26 cellular contexts compared by ENCODE assay signal in the genomic region with DNA sequence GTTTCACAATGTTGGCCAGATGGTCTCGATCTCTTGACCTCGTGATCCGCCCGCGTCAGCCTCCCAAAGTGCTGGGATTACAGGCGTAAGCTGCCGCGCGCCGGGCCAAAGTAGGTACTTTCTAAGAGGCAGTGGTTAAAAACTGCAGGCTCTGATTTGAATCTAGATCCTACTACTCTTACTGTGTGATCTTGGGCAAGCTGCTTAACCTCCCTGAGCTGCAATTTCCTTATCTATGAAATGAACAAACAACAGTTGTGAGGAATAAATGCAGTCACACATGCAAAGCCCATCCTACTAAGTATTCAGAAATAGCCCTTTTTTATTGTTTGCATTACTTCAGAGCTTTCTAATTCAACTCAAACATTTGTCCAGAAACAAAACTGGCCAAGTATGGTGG. TPM values are rescaled to one million over a fixed set of nuclear protein-coding genes. Genes with fewer than 3 reads are reported as not detected.
DNase-seq lines count a peak whose midpoint lies in the region; ATAC-seq, FAIRE-seq and TF ChIP-seq lines count a peak whose summit lies in the region.
"Had no signal": no experiment of that assay in that cellular context is flagged by ENCODE, and none has a peak within 500 bp of the region (broad histone marks: within the 10 kb centered on the region; RNA-seq: fewer than 3 reads in every experiment).

No MANE protein-coding gene starts in this region.

- CTCF ChIA-PET in K562 (lab: Yijun Ruan, JAX; ENCODE audit: low intra/inter-chr PET ratio), result no interaction called here

- TF ChIP-seq EP300 in K562 (IDR thresholded peaks at IDR 0.05; ENCODE audit: low read length) (no peak), sigmoid colon (IDR thresholded peaks at IDR 0.05) (no peak), ovary (IDR thresholded peaks at IDR 0.05) (no peak)

- 0% methylated on average over 7 of the region's 10 CpGs for WGBS in K562 (ENCODE audit: insufficient coverage, low coverage, missing lambda C conversion rate)
- 92 to 93% methylated on average over 10 of the region's 10 CpGs for WGBS in sigmoid colon, 2 donors
- WGBS in ovary, 3 donors, result 87 to 97% (median 93%) methylated on average over 10 of the region's 10 CpGs

- H3K9me1 ChIP-seq in K562 (ENCODE audit: control insufficient read depth, insufficient read depth, low read length), result no peaks in the 10 kb centered on the region

- H3K9me3 ChIP-seq in K562 (replicated peaks; ENCODE audit: control insufficient read depth, insufficient read depth, low read depth, low read length) (no peaks in the 10 kb centered on the region), sigmoid colon (no peaks in the 10 kb centered on the region), ovary (no peaks in the 10 kb centered on the region)
- H3K9me3 ChIP-seq: A549, BE2C, HAP-1 had no signal

- intact Hi-C loops in K562 (cut with micrococcal nuclease), result loop anchor here (5.0 kb wide), 1 partner anchor 81 kb away; the partner anchor contains the start of gene PNISR
- intact Hi-C loops in sigmoid colon (cut with DNase I), result no loop called here
- intact Hi-C loops in ovary (cut with DNase I), result no loop called here

- no peak for TF ChIP-seq RAD21 in K562 (CRISPR knock-in tag; conservative IDR thresholded peaks at IDR 0.05 in 1 of 2, IDR thresholded peaks at IDR 0.05 in 1 of 2)

- peaks cover 12% of the 10 kb centered on the region for H3K4me1 Mint-ChIP-seq in glutamatergic neuron (ENCODE audit: low read depth, unreplicated experiment)

- peak overlapping the region; percentile 92 for H3K4me3 Mint-ChIP-seq in glutamatergic neuron (ENCODE audit: unreplicated experiment)
- H3K4me3 Mint-ChIP-seq: CD4-positive, alpha-beta T cell; CD8-positive, alpha-beta memory T cell had no signal

- no peak overlapping the region for H3K4me2 ChIP-seq in K562 (ENCODE audit: insufficient read depth, low read length)
- H3K4me2 ChIP-seq: A549; BLaER1 treated with 17β-estradiol and CSF1 and Interleukin-3, amounts not matched to agents 10 nM and 100 nM had no signal

- H3K27ac Mint-ChIP-seq in glutamatergic neuron (ENCODE audit: unreplicated experiment), result no peak overlapping the region
- H3K27ac Mint-ChIP-seq: CD14-positive monocyte; CD4-positive, alpha-beta T cell; CD8-positive, alpha-beta memory T cell had no signal

- H3K27ac ChIP-seq in K562 (ENCODE audit: extremely low read depth, low read depth, low read length) (no peak overlapping the region), sigmoid colon (peak overlapping the region; percentile 92 to 93 (median 93)), ovary (no peak overlapping the region)
- H3K27ac ChIP-seq: A549; BLaER1 treated with 17β-estradiol and CSF1 and Interleukin-3, amounts not matched to agents 10 nM and 100 nM had no signal

- POLR2A ChIA-PET in K562 (lab: Yijun Ruan, JAX), result interaction anchor here (0.6 kb wide), 1 partner anchor 257 kb away, joined by 4 read pairs; no protein-coding TSS in a partner anchor

- in situ Hi-C loops in K562 (cut with MboI), result loop anchor here (25.0 kb wide), 1 partner anchor 391 kb away; no protein-coding TSS in a partner anchor

- FAIRE-seq in GM12892 (lab: Jason Lieb, UNC) (peak; percentile 5), K562 (lab: Jason Lieb, UNC) (no peak)
- FAIRE-seq: A549, D721Med, GM12878, GM18507, H54 had no signal

- H4K20me1 ChIP-seq in K562 (replicated peaks; ENCODE audit: control insufficient read depth, insufficient read depth, low read length), result no peaks in the 10 kb centered on the region; the same call in 1 of the 2 replicates
- H4K20me1 ChIP-seq: BLaER1 treated with 17β-estradiol and CSF1 and Interleukin-3, amounts not matched to agents 10 nM and 100 nM had no signal

- H3K27me3 ChIP-seq in K562 (ENCODE audit: control insufficient read depth in 2 of 2, insufficient read depth in 2 of 2, low read length in 2 of 2), result peaks cover 18 to 34% of the 10 kb centered on the region in 2 experiments; a peak in 4 of 5 replicates
- peaks cover 0 to 3% (median 0%) of the 10 kb centered on the region in 3 donors for H3K27me3 ChIP-seq in sigmoid colon
- H3K27me3 ChIP-seq in ovary, result no peaks in the 10 kb centered on the region
- H3K27me3 ChIP-seq: BE2C; BLaER1 treated with 17β-estradiol and CSF1 and Interleukin-3, amounts not matched to agents 10 nM and 100 nM had no signal

- BruUV-seq in K562 (replicated peaks; lab: Mats Ljungman, UMichigan), result no TSS peak

- H3K9ac ChIP-seq in K562 (ENCODE audit: insufficient read depth in 1 of 2, low read depth in 2 of 2, low read length in 2 of 2), result no peak overlapping the region
- H3K9ac ChIP-seq: BLaER1 treated with 17β-estradiol and CSF1 and Interleukin-3, amounts not matched to agents 10 nM and 100 nM had no signal

- TF ChIP-seq CTCF in K562 (IDR thresholded peaks at IDR 0.05 in 2 of 3, conservative IDR thresholded peaks at IDR 0.05 in 1 of 3; ENCODE audit: insufficient read depth in 2 of 3, low read depth in 1 of 3, low read length in 3 of 3) (no peak), glutamatergic neuron (IDR thresholded peaks at IDR 0.05; ENCODE audit: partially characterized antibody, unreplicated experiment) (no peak), sigmoid colon (IDR thresholded peaks at IDR 0.05) (no peak), ovary (IDR thresholded peaks at IDR 0.05) (no peak)

- no peak overlapping the region for H2AFZ ChIP-seq in K562 (ENCODE audit: low read depth, low read length)

- H3K79me2 ChIP-seq in K562 (ENCODE audit: control insufficient read depth, insufficient read depth, low read length), result no peaks in the 10 kb centered on the region

- H3K36me3 Mint-ChIP-seq in glutamatergic neuron (ENCODE audit: unreplicated experiment), result no peaks in the 10 kb centered on the region
- H3K36me3 Mint-ChIP-seq: CD14-positive monocyte had no signal

- ATAC-seq in K562, result no peak
- ATAC-seq: A549, GM12878 had no signal

- peaks cover 3% of the 10 kb centered on the region for H3K27me3 Mint-ChIP-seq in glutamatergic neuron (ENCODE audit: unreplicated experiment)

- H3K4me3 ChIP-seq in K562 (no peak overlapping the region), sigmoid colon (no peak overlapping the region), ovary (no peak overlapping the region)
- H3K4me3 ChIP-seq: A549; BLaER1 treated with 17β-estradiol and CSF1 and Interleukin-3, amounts not matched to agents 10 nM and 100 nM; GM12878 had no signal

- no peaks in the 10 kb centered on the region for H3K36me3 ChIP-seq in K562 (ENCODE audit: control insufficient read depth, insufficient read depth, low read length)
- no peaks in the 10 kb centered on the region for H3K36me3 ChIP-seq in sigmoid colon
- H3K36me3 ChIP-seq in ovary, result no peaks in the 10 kb centered on the region
- H3K36me3 ChIP-seq: BE2C; BLaER1 treated with 17β-estradiol and CSF1 and Interleukin-3, amounts not matched to agents 10 nM and 100 nM; HAP-1 had no signal

- peaks cover 4% of the 10 kb centered on the region for H3K9me3 Mint-ChIP-seq in glutamatergic neuron (ENCODE audit: unreplicated experiment)
- H3K9me3 Mint-ChIP-seq: CD4-positive, alpha-beta T cell; CD8-positive, alpha-beta memory T cell had no signal

- peaks cover 0 to 13% of the 10 kb centered on the region in 2 experiments; a peak in 2 of 5 replicates for H3K4me1 ChIP-seq in K562 (replicated peaks in 1 of 2; ENCODE audit: control insufficient read depth in 2 of 2, insufficient read depth in 2 of 2, low read length in 2 of 2)
- peaks cover 0 to 56% (median 13%) of the 10 kb centered on the region in 4 donors for H3K4me1 ChIP-seq in sigmoid colon
- no peaks in the 10 kb centered on the region for H3K4me1 ChIP-seq in ovary (ENCODE audit: insufficient read depth)
- H3K4me1 ChIP-seq: BLaER1 treated with 17β-estradiol and CSF1 and Interleukin-3, amounts not matched to agents 10 nM and 100 nM had no signal

- DNase-seq in GM12892 (ENCODE audit: insufficient read length) (no peak), K562 (ENCODE audit: extremely low read depth in 1 of 4, low spot score in 3 of 4) (no peak), glutamatergic neuron (no peak), sigmoid colon (no peak), ovary (no peak), NCI-H1694 treated with DMSO at 0.1 percent for 48 hours (lab: John Stamatoyannopoulos, UW) (no peak), HuH-7 (ENCODE audit: low spot score) (no peak)
- DNase-seq: 8988T; ACHN; AML-193; BE2C; CD4-positive, alpha-beta T cell; CD8-positive, alpha-beta memory T cell; DMS 273 treated with DMSO at 0.1 percent for 48 hours; DMS79; EL; GDM1; GOT3 had no signal

- no peak for TF ChIP-seq POLR2A in GM12892 (IDR thresholded peaks at IDR 0.05; ENCODE audit: low read depth, low read length)
- no peak for TF ChIP-seq POLR2A in K562 (conservative IDR thresholded peaks at IDR 0.05)
- no peak for TF ChIP-seq POLR2A in sigmoid colon (IDR thresholded peaks at IDR 0.05)
- TF ChIP-seq POLR2A in ovary (IDR thresholded peaks at IDR 0.05), result no peak

RNA-seq across cellular contexts. Expression of gene FAXC, which starts 2.9 kb away (rescaled TPM):
- polyA plus RNA-seq in GM12892 (2012; ENCODE audit: missing spikeins), result not detected
- 0.32 TPM in 1 of 2 replicates, not detected in the other for total RNA-seq in K562 (2011; cell fraction: chromatin; rRNA removed; ENCODE audit: low replicate concordance)
- not detected in 2 replicates for total RNA-seq in K562 (2011; cell fraction: nucleolus; rRNA removed)
- total RNA-seq in K562 (2011; cell fraction: nucleoplasm; rRNA removed), result 0.37 TPM in 1 of 2 replicates, not detected in the other
- total RNA-seq in K562 (2014; rRNA removed) (0.04 TPM in 1 of 2 replicates, not detected in the other), K562 (2014; rRNA removed; fragmentation: Illumina TruSeq; extraction: Trizol) (not detected in 2 replicates), K562 (2015; rRNA removed; fragmentation: Illumina TruSeq; extraction: Trizol) (not detected in 2 replicates), K562 (2021) (not detected in 2 replicates), glutamatergic neuron (ENCODE audit: unreplicated experiment) (68.9 TPM), sigmoid colon (10 to 100 TPM; 23.1 to 54.0 (median 39.0) TPM), ovary (1 to 10 TPM in 5 of 7 donors, under 1 TPM in 2; 0.78 to 3.8 (median 2.5) TPM)
- polyA plus RNA-seq in K562 (2011; rRNA removed) (0.40 TPM in 1 of 2 replicates, not detected in the other), K562 (2014; fragmentation: Illumina TruSeq; extraction: Trizol) (0.06 and 0.22 TPM in 2 replicates), K562 (2014; fragmentation: Nextera tagmentation; extraction: Ambion mirVana) (under 1 TPM; 0.13 to 0.14 TPM), K562 (2014; rRNA removed) (0.19 TPM in 1 of 2 replicates, not detected in the other), sigmoid colon (1 to 10 TPM in 2 of 3 donors, under 1 TPM in 1; under 0.01 to 2.3 (median 1.4) TPM), ovary (1 to 10 TPM; 1.3 to 8.1 TPM)
- 0.10 TPM in 1 of 2 replicates, not detected in the other for polyA plus RNA-seq in K562 (2011; cell fraction: cytosol; rRNA removed)
- polyA plus RNA-seq in K562 (2011; cell fraction: nucleus; rRNA removed), result 0.01 and 0.34 TPM in 2 replicates
- polyA plus RNA-seq in K562 (2012), result 0.17 and 0.18 TPM in 2 replicates
- polyA minus RNA-seq in K562 (2011; rRNA and poly(A)+ RNA removed), result 0.03 and 0.35 TPM in 2 replicates
- not detected in 2 replicates for polyA minus RNA-seq in K562 (2011; cell fraction: cytosol; rRNA and poly(A)+ RNA removed)
- 0.11 TPM in 1 of 2 replicates, not detected in the other for polyA minus RNA-seq in K562 (2011; cell fraction: nucleus; rRNA and poly(A)+ RNA removed)
- total RNA-seq: CD4-positive, alpha-beta T cell; CD8-positive, alpha-beta memory T cell; GM12878 had no signal
- polyA plus RNA-seq: CD14-positive monocyte; CD8-positive, alpha-beta memory T cell; GM12878 had no signal

RNA-seq across cellular contexts. Expression of gene COQ3, which starts 47.4 kb away (rescaled TPM):
- 17.9 TPM for polyA plus RNA-seq in GM12892 (2012; ENCODE audit: missing spikeins)
- total RNA-seq in K562 (2011; cell fraction: chromatin; rRNA removed; ENCODE audit: low replicate concordance), result 3.9 and 5.6 TPM in 2 replicates
- 4.1 and 5.0 TPM in 2 replicates for total RNA-seq in K562 (2011; cell fraction: nucleolus; rRNA removed)
- 5.9 and 6.6 TPM in 2 replicates for total RNA-seq in K562 (2011; cell fraction: nucleoplasm; rRNA removed)
- 14.4 and 16.9 TPM in 2 replicates for total RNA-seq in K562 (2014; rRNA removed)
- total RNA-seq in K562 (2014; rRNA removed; fragmentation: Illumina TruSeq; extraction: Trizol), result 31.9 and 34.6 TPM in 2 replicates
- 25.2 and 28.2 TPM in 2 replicates for total RNA-seq in K562 (2015; rRNA removed; fragmentation: Illumina TruSeq; extraction: Trizol)
- 24.6 and 26.3 TPM in 2 replicates for total RNA-seq in K562 (2021)
- 29.0 and 43.9 TPM in 2 replicates for polyA plus RNA-seq in K562 (2011; rRNA removed)
- polyA plus RNA-seq in K562 (2011; cell fraction: cytosol; rRNA removed), result 11.3 and 19.2 TPM in 2 replicates
- polyA plus RNA-seq in K562 (2011; cell fraction: nucleus; rRNA removed), result 11.5 and 15.4 TPM in 2 replicates
- 17.1 and 21.5 TPM in 2 replicates for polyA plus RNA-seq in K562 (2012)
- polyA plus RNA-seq in K562 (2014; fragmentation: Illumina TruSeq; extraction: Trizol), result 31.8 and 33.9 TPM in 2 replicates
- 100 to 1,000 TPM; 111 to 137 TPM for polyA plus RNA-seq in K562 (2014; fragmentation: Nextera tagmentation; extraction: Ambion mirVana)
- 38.3 and 40.8 TPM in 2 replicates for polyA plus RNA-seq in K562 (2014; rRNA removed)
- 15.4 and 18.4 TPM in 2 replicates for polyA minus RNA-seq in K562 (2011; rRNA and poly(A)+ RNA removed)
- polyA minus RNA-seq in K562 (2011; cell fraction: cytosol; rRNA and poly(A)+ RNA removed), result 6.6 and 8.0 TPM in 2 replicates
- 2.0 and 3.4 TPM in 2 replicates for polyA minus RNA-seq in K562 (2011; cell fraction: nucleus; rRNA and poly(A)+ RNA removed)
- total RNA-seq in glutamatergic neuron (ENCODE audit: unreplicated experiment), result 3.8 TPM
- total RNA-seq in sigmoid colon, result 1 to 10 TPM; 3.0 to 7.9 (median 7.4) TPM
- polyA plus RNA-seq in sigmoid colon, result 10 to 100 TPM; 10.5 to 13.2 (median 12.6) TPM
- 10 to 100 TPM in 1 of 7 donors, 1 to 10 TPM in 6; 3.0 to 10.0 (median 6.2) TPM for total RNA-seq in ovary
- polyA plus RNA-seq in ovary, result 1 to 10 TPM; 6.9 to 8.1 TPM

Comparison
In these comparisons a context has a peak if more than half of its experiments do, and no peak if none do; other contexts are left out.
1. H3K27ac ChIP-seq: peak in sigmoid colon (4 of 4); none in K562 (single experiment) and ovary (0 of 2).
2. RNA of gene FAXC, which starts 2.9 kb away (total RNA-seq): 68.9 TPM in glutamatergic neuron (single experiment) and 23.1 to 54.0 TPM in sigmoid colon; 0.78 to 3.8 TPM in ovary and 0.04 to 0.37 TPM in K562; every median in the first group is over 4 times any median in the second.